Comparison of ENCODE assay signal across 26 cellular contexts in the genomic region with DNA sequence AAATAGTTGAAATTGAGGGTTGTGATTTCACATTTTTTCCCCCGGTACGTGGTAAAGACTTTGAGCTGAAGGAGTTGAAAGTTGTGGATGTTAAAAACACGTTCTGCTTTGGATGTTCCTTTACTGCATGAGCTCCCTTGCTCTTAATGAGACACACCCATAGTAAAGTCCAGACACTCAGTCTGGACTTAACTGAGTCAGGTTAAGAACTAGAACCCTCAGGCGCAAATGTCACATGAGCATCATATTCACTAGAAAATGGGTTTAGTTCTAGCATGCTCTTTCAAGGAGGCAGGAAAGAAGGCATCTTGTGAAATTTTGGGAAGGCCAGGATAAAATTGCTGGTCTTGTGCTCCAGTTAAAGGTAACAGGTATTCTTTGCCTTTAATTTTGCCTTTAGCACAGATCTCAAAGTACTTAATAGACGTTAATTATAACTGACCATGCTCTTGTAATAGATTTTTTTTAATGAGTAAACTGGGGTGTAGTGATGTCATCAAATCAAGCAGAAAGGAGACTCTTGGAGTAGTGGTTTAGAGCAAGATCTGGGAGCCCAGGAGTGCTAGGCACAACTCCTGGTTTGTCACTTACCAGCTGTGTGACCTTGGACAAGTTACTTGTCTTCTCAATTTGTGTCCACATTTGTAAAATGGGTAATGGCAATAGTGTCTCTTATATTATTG. TPM values are rescaled to one million over a fixed set of nuclear protein-coding genes. Genes with fewer than 3 reads are reported as not detected.
A peak's percentile ranks its signal among the peaks of the same experiment; 100 is the strongest.
DNase-seq lines count a peak whose midpoint lies in the region; ATAC-seq and TF ChIP-seq lines count a peak whose summit lies in the region.
"Had no signal": no experiment of that assay in that cellular context is flagged by ENCODE, and none has a peak within 500 bp of the region (broad histone marks: within the 10 kb centered on the region; RNA-seq: fewer than 3 reads in every experiment).

No MANE protein-coding gene starts in this region.

- H3K4me1 Mint-ChIP-seq in CD4-positive, CD25-positive, alpha-beta regulatory T cell = peaks cover 30 to 78% (median 43%) of the 10 kb centered on the region in 4 donors
- H3K4me1 Mint-ChIP-seq in naive thymus-derived CD8-positive, alpha-beta T cell = peaks cover 49 to 79% (median 71%) of the 10 kb centered on the region in 4 donors
- H3K4me1 Mint-ChIP-seq in activated CD4-positive, alpha-beta T cell treated with anti-CD3 and anti-CD28 coated beads for 36 hours = peaks cover 69% of the 10 kb centered on the region
- H3K4me1 Mint-ChIP-seq: IgD-negative memory B cell, naive B cell had no signal

- peak overlapping the region in 3 of 4 donors; percentile 48 to 61 (median 50) for H3K4me3 Mint-ChIP-seq in CD4-positive, CD25-positive, alpha-beta regulatory T cell
- H3K4me3 Mint-ChIP-seq in naive thymus-derived CD8-positive, alpha-beta T cell = peak overlapping the region in 8 of 10 donors; percentile 22 to 67 (median 44)
- H3K4me3 Mint-ChIP-seq in activated CD4-positive, alpha-beta T cell treated with anti-CD3 and anti-CD28 coated beads for 36 hours = no peak overlapping the region
- H3K4me3 Mint-ChIP-seq: activated CD8-positive, alpha-beta T cell treated with anti-CD3 and anti-CD28 coated beads, Interleukin-2, amount 10 ng/mL, durations not matched to agents 7 days and 5 days; IgD-negative memory B cell; naive B cell had no signal

- H3K36me3 Mint-ChIP-seq in CD4-positive, CD25-positive, alpha-beta regulatory T cell = peaks cover 25% of the 10 kb centered on the region
- H3K36me3 Mint-ChIP-seq in naive thymus-derived CD8-positive, alpha-beta T cell = peaks cover 0 to 36% (median 0%) of the 10 kb centered on the region in 3 donors
- H3K36me3 Mint-ChIP-seq in activated CD4-positive, alpha-beta T cell treated with anti-CD3 and anti-CD28 coated beads for 36 hours (ENCODE audit: low read depth) = peaks cover 2% of the 10 kb centered on the region
- H3K36me3 Mint-ChIP-seq: IgD-negative memory B cell, naive B cell had no signal

- H3K27ac ChIP-seq in CD4-positive, CD25-positive, alpha-beta regulatory T cell (ENCODE audit: insufficient read depth, low read length, poor library complexity, severe bottlenecking) = no peak overlapping the region
- H3K27ac ChIP-seq in Peyer's patch = peak overlapping the region in 3 of 4 donors; percentile 34 to 82 (median 61)
- H3K27ac ChIP-seq: BLaER1, pancreas had no signal

- peaks cover 4% of the 10 kb centered on the region for H3K36me3 ChIP-seq in CD4-positive, CD25-positive, alpha-beta regulatory T cell (ENCODE audit: control insufficient read depth, insufficient read depth, low read length)
- no peaks in the 10 kb centered on the region for H3K36me3 ChIP-seq in Peyer's patch
- H3K36me3 ChIP-seq: BLaER1, HAP-1, MG63, pancreas had no signal

- no peaks in the 10 kb centered on the region for H3K9me3 ChIP-seq in CD4-positive, CD25-positive, alpha-beta regulatory T cell (ENCODE audit: control insufficient read depth in 2 of 2, low read length in 2 of 2)
- no peaks in the 10 kb centered on the region for H3K9me3 ChIP-seq in Peyer's patch
- H3K9me3 ChIP-seq: BLaER1, HAP-1, MG63, pancreas, SK-N-SH had no signal

- no peaks in the 10 kb centered on the region for H3K9me3 Mint-ChIP-seq in CD4-positive, CD25-positive, alpha-beta regulatory T cell
- no peaks in the 10 kb centered on the region for H3K9me3 Mint-ChIP-seq in naive thymus-derived CD8-positive, alpha-beta T cell
- no peaks in the 10 kb centered on the region for H3K9me3 Mint-ChIP-seq in activated CD4-positive, alpha-beta T cell treated with anti-CD3 and anti-CD28 coated beads for 36 hours (ENCODE audit: low read depth)
- H3K9me3 Mint-ChIP-seq: IgD-negative memory B cell, naive B cell had no signal

- ATAC-seq in CD4-positive, CD25-positive, alpha-beta regulatory T cell (ENCODE audit: low read depth in 2 of 2) = no peak
- ATAC-seq in esophagus mucosa = peak; percentile 60
- no peak for ATAC-seq in naive thymus-derived CD8-positive, alpha-beta T cell
- no peak for ATAC-seq in HG03378 (IDR thresholded peaks at IDR 0.05; ENCODE audit: unreplicated experiment)
- ATAC-seq in activated CD4-positive, alpha-beta T cell treated with anti-CD3 and anti-CD28 coated beads for 36 hours = no peak
- ATAC-seq: activated CD4-positive, CD25-positive, alpha-beta regulatory T cell treated with anti-CD3 and anti-CD28 coated beads, Interleukin-2, amount 50 U/mL, for 24 hours; activated CD8-positive, alpha-beta T cell treated with anti-CD3 and anti-CD28 coated beads, Interleukin-2, amount 10 ng/mL, durations not matched to agents 7 days and 5 days; right cardiac atrium had no signal

- no peak for DNase-seq in CD4-positive, CD25-positive, alpha-beta regulatory T cell
- DNase-seq in Peyer's patch (no peak), DMS 273 treated with DMSO at 0.1 percent for 48 hours (lab: John Stamatoyannopoulos, UW) (no peak)
- DNase-seq in naive thymus-derived CD8-positive, alpha-beta T cell = no peak
- DNase-seq in activated CD4-positive, CD25-positive, alpha-beta regulatory T cell (lab: John Stamatoyannopoulos, UW) = no peak
- DNase-seq in activated CD4-positive, alpha-beta T cell treated with anti-CD3 and anti-CD28 coated beads for 36 hours = no peak
- DNase-seq: activated CD8-positive, alpha-beta T cell treated with anti-CD3 and anti-CD28 coated beads, Interleukin-2, amount 10 ng/mL, durations not matched to agents 7 days and 5 days; activated naive CD4-positive, alpha-beta T cell; DMS53; foreskin melanocyte; kidney; MG63; naive B cell; NCI-H1436 treated with DMSO at 0.1 percent for 48 hours; NCI-H524 treated with DMSO at 0.1 percent for 48 hours; pancreas; right cardiac atrium; RPMI8226; SK-N-SH; stimulated activated CD4-positive, alpha-beta T cell treated with anti-CD3 and anti-CD28 coated beads, Interleukin-15, amount 100 ng/mL, for 24 hours had no signal

- no peaks in the 10 kb centered on the region for H3K27me3 Mint-ChIP-seq in CD4-positive, CD25-positive, alpha-beta regulatory T cell
- H3K27me3 Mint-ChIP-seq in naive thymus-derived CD8-positive, alpha-beta T cell = peaks cover 0 to 2% (median 0%) of the 10 kb centered on the region in 5 donors
- no peaks in the 10 kb centered on the region for H3K27me3 Mint-ChIP-seq in activated CD4-positive, alpha-beta T cell treated with anti-CD3 and anti-CD28 coated beads for 36 hours

- no peaks in the 10 kb centered on the region for H3K27me3 ChIP-seq in CD4-positive, CD25-positive, alpha-beta regulatory T cell (ENCODE audit: control insufficient read depth, insufficient read depth, low read length)
- no peaks in the 10 kb centered on the region for H3K27me3 ChIP-seq in Peyer's patch
- H3K27me3 ChIP-seq: BLaER1, MG63, pancreas had no signal

- peak overlapping the region in 1 of 3 donors; percentile 69 for H3K27ac Mint-ChIP-seq in CD4-positive, CD25-positive, alpha-beta regulatory T cell
- H3K27ac Mint-ChIP-seq in naive thymus-derived CD8-positive, alpha-beta T cell = peak overlapping the region in 9 of 10 donors; percentile 3 to 87 (median 53)
- no peak overlapping the region for H3K27ac Mint-ChIP-seq in activated CD4-positive, alpha-beta T cell treated with anti-CD3 and anti-CD28 coated beads for 36 hours
- H3K27ac Mint-ChIP-seq: activated CD8-positive, alpha-beta T cell treated with anti-CD3 and anti-CD28 coated beads, Interleukin-2, amount 10 ng/mL, durations not matched to agents 7 days and 5 days; IgD-negative memory B cell had no signal

- POLR2A ChIA-PET in naive thymus-derived CD8-positive, alpha-beta T cell (lab: Charles Lee) = interaction anchor here (0.7 to 2.6 kb wide), 9 partner anchors 9 to 20 kb away, joined by 3 to 10 read pairs (median 6); a partner anchor contains a TSS
- POLR2A ChIA-PET in activated CD4-positive, alpha-beta T cell treated with anti-CD3 and anti-CD28 coated beads for 36 hours (lab: Charles Lee) = interaction anchor here (0.5 to 1.4 kb wide), 4 partner anchors 13 to 162 kb away, joined by 3 to 4 read pairs (median 4); no protein-coding TSS in a partner anchor

- CTCF ChIA-PET in activated CD4-positive, alpha-beta T cell treated with anti-CD3 and anti-CD28 coated beads for 36 hours (lab: Charles Lee) = interaction anchor here (0.8 to 10.6 kb wide), 7 partner anchors 15 to 320 kb away, joined by 3 to 136 read pairs (median 3); no protein-coding TSS in a partner anchor

- no peak for TF ChIP-seq CTCF in Peyer's patch (IDR thresholded peaks at IDR 0.05)

- no peak for TF ChIP-seq POLR2A in Peyer's patch (IDR thresholded peaks at IDR 0.05)

- peaks cover 20% of the 10 kb centered on the region for H3K4me1 ChIP-seq in CD4-positive, CD25-positive, alpha-beta regulatory T cell (ENCODE audit: control insufficient read depth, insufficient read depth, low read length, poor library complexity, severe bottlenecking)
- peaks cover 0 to 42% (median 4%) of the 10 kb centered on the region in 4 donors for H3K4me1 ChIP-seq in Peyer's patch
- H3K4me1 ChIP-seq: HAP-1 had no signal

- no peak overlapping the region for H3K4me3 ChIP-seq in CD4-positive, CD25-positive, alpha-beta regulatory T cell (ENCODE audit: low read depth, low read length)
- no peak overlapping the region for H3K4me3 ChIP-seq in Peyer's patch
- H3K4me3 ChIP-seq: BLaER1, HAP-1, MG63, pancreas had no signal

- intact Hi-C loops in activated CD4-positive, alpha-beta T cell treated with anti-CD3 and anti-CD28 coated beads for 36 hours (cut with DNase I, micrococcal nuclease) = loop anchor here in 1 of 2 experiments (2.0 kb wide), 1 partner anchor 13 kb away; no protein-coding TSS in a partner anchor

RNA-seq across cellular contexts. Expression of a gene that starts 20.6 kb away (rescaled TPM):
- 68.5 TPM for total RNA-seq in CD4-positive, CD25-positive, alpha-beta regulatory T cell
- 10 to 100 TPM; 39.2 to 59.4 (median 45.8) TPM for polyA plus RNA-seq in CD4-positive, CD25-positive, alpha-beta regulatory T cell
- total RNA-seq in Peyer's patch (100 to 1,000 TPM; 201 to 357 (median 225) TPM), esophagus mucosa (65.2 TPM)
- total RNA-seq in naive thymus-derived CD8-positive, alpha-beta T cell = 100 to 1,000 TPM; 119 to 127 TPM
- 10 to 100 TPM; 58.4 to 80.0 (median 64.2) TPM for polyA plus RNA-seq in naive thymus-derived CD8-positive, alpha-beta T cell
- 1 to 10 TPM; 7.8 to 7.9 TPM for total RNA-seq in activated CD4-positive, alpha-beta T cell treated with anti-CD3 and anti-CD28 coated beads for 36 hours
